In genomic region chr2:147275943-147276342, GRCh38 we compare ENCODE assay signal across 15 cellular contexts.
DNase-seq lines count a peak whose midpoint lies in the region; ATAC-seq and TF ChIP-seq lines count a peak whose summit lies in the region.
"Had no signal": no experiment of that assay in that cellular context is flagged by ENCODE, and none has a peak within 500 bp of the region (broad histone marks: within the 10 kb centered on the region; RNA-seq: fewer than 3 reads in every experiment).

No MANE protein-coding gene starts in this region.

- no peak overlapping the region for H4K5ac ChIP-seq in H9 (ENCODE audit: insufficient read length, low read depth, low read length)

- no peak overlapping the region for H2BK15ac ChIP-seq in H9 (ENCODE audit: low read depth, low read length)

- no peak overlapping the region for H2BK20ac ChIP-seq in H9 (ENCODE audit: low read depth, low read length, poor library complexity, severe bottlenecking)

- H3K27me3 ChIP-seq in Caco-2 (replicated peaks; ENCODE audit: control insufficient read depth, insufficient read depth, low read length) (no peaks in the 10 kb centered on the region), H9 (ENCODE audit: insufficient read depth, low read length) (no peaks in the 10 kb centered on the region), SJCRH30 (no peaks in the 10 kb centered on the region), iPS DF 6.9 (ENCODE audit: control insufficient read depth, insufficient read depth, low read length) (no peaks in the 10 kb centered on the region)
- H3K27me3 ChIP-seq: sigmoid colon had no signal

- H3K14ac ChIP-seq in H9 (ENCODE audit: insufficient read depth, low read length) = no peak overlapping the region

- H3K9me3 ChIP-seq in Caco-2 (peaks cover 19% of the 10 kb centered on the region), H9 (ENCODE audit: control insufficient read depth, low read depth, low read length) (no peaks in the 10 kb centered on the region), SJCRH30 (replicated peaks) (no peaks in the 10 kb centered on the region), iPS DF 6.9 (ENCODE audit: control insufficient read depth, insufficient read depth, low read length) (no peaks in the 10 kb centered on the region)
- H3K9me3 ChIP-seq: sigmoid colon had no signal

- POLR2A ChIA-PET in Caco-2 (lab: Charles Lee) = no interaction called here

- H3K79me2 ChIP-seq in H9 (ENCODE audit: insufficient read depth, low read length) = no peaks in the 10 kb centered on the region

- H3K4me3 ChIP-seq in Caco-2 (ENCODE audit: low read depth, low read length) (no peak overlapping the region), SJCRH30 (no peak overlapping the region), iPS DF 6.9 (ENCODE audit: low read length) (no peak overlapping the region)
- H3K4me3 ChIP-seq: sigmoid colon had no signal

- H3K79me1 ChIP-seq in H9 (ENCODE audit: insufficient read depth, low read depth, low read length, poor library complexity, severe bottlenecking) = no peaks in the 10 kb centered on the region

- H3K27me3 Mint-ChIP-seq in Caco-2 (ENCODE audit: insufficient read depth, unreplicated experiment) (no peaks in the 10 kb centered on the region), H9 (ENCODE audit: low read depth) (no peaks in the 10 kb centered on the region)
- H3K27me3 Mint-ChIP-seq: CD4-positive, alpha-beta T cell had no signal

- H3K56ac ChIP-seq in H9 (ENCODE audit: insufficient read length, low read depth, low read length) = no peak overlapping the region

- no peak overlapping the region for H4K91ac ChIP-seq in H9 (ENCODE audit: insufficient read length, low read depth, low read length)

- H3K9me3 Mint-ChIP-seq in Caco-2 (ENCODE audit: unreplicated experiment) (peaks cover 39% of the 10 kb centered on the region), H9 (no peaks in the 10 kb centered on the region)

- H3K4me2 ChIP-seq in H9 (ENCODE audit: insufficient read depth, insufficient read length, low read length) = no peak overlapping the region

- ATAC-seq in GM21526 (IDR thresholded peaks at IDR 0.05; ENCODE audit: low FRiP score, unreplicated experiment) (no peak), GM18502 (IDR thresholded peaks at IDR 0.05; ENCODE audit: poor library complexity, unreplicated experiment) (no peak)

- H3K4me1 ChIP-seq in Caco-2 (peaks cover 23% of the 10 kb centered on the region), H9 (ENCODE audit: insufficient read depth, low read length) (no peaks in the 10 kb centered on the region), SJCRH30 (peaks cover 19% of the 10 kb centered on the region), iPS DF 6.9 (ENCODE audit: control insufficient read depth, insufficient read depth, low read length) (no peaks in the 10 kb centered on the region)

- H3T11ph ChIP-seq in H9 (ENCODE audit: low read length) = no peak overlapping the region

- no peaks in the 10 kb centered on the region for H4K20me1 ChIP-seq in H9 (ENCODE audit: control insufficient read depth, insufficient read depth, insufficient read length)

- no peaks in the 10 kb centered on the region for H3K36me3 ChIP-seq in Caco-2 (ENCODE audit: control insufficient read depth, insufficient read depth, low read length)
- H3K36me3 ChIP-seq in SJCRH30 = no peaks in the 10 kb centered on the region
- H3K36me3 ChIP-seq in iPS DF 6.9 (ENCODE audit: control insufficient read depth, insufficient read depth, low read length) = no peaks in the 10 kb centered on the region
- H3K36me3 ChIP-seq: sigmoid colon had no signal

- no peaks in the 10 kb centered on the region for H3K23me2 ChIP-seq in H9 (ENCODE audit: insufficient read length, low read depth, low read length, poor library complexity, severe bottlenecking)

- H2BK120ac ChIP-seq in H9 (ENCODE audit: low read depth, low read length, poor library complexity, severe bottlenecking) = no peak overlapping the region

- CTCF ChIA-PET in Caco-2 (lab: Charles Lee) = no interaction called here

- no peak overlapping the region for H2BK5ac ChIP-seq in H9 (ENCODE audit: insufficient read length, low read length)

- peak in 1 of 2 experiments; percentile 31 for TF ChIP-seq CTCF in Caco-2 (IDR thresholded peaks at IDR 0.05; ENCODE audit: insufficient read depth in 1 of 2, low read depth in 1 of 2, low read length in 1 of 2, severe bottlenecking in 1 of 2, unreplicated experiment in 1 of 2)
- peak; percentile 62 for TF ChIP-seq CTCF in H9 (conservative IDR thresholded peaks at IDR 0.05)

- H2AFZ ChIP-seq in H9 (ENCODE audit: low read length) = no peak overlapping the region

- no peak overlapping the region for H3K4ac ChIP-seq in H9 (ENCODE audit: low read depth, low read length)

- no CpG with 5 or more reads among the region's 6 CpGs for WGBS in H9 (ENCODE audit: extremely low coverage, insufficient read length, low lambda C conversion rate)
- no CpG with 5 or more reads among the region's 6 CpGs for WGBS in iPS DF 6.9 (ENCODE audit: insufficient coverage, insufficient read length)

- no peak overlapping the region for H3K4me3 Mint-ChIP-seq in Caco-2 (ENCODE audit: unreplicated experiment)
- H3K4me3 Mint-ChIP-seq in H9 = no peak overlapping the region
- H3K4me3 Mint-ChIP-seq: CD4-positive, alpha-beta T cell had no signal

- BruUV-seq in Caco-2 (replicated peaks; lab: Mats Ljungman, UMichigan) = no TSS peak

- H3K18ac ChIP-seq in H9 (ENCODE audit: insufficient read length, low read depth, low read length) = no peak overlapping the region

- H3K27ac Mint-ChIP-seq in Caco-2 (ENCODE audit: unreplicated experiment) (no peak overlapping the region), H9 (no peak overlapping the region)
- H3K27ac Mint-ChIP-seq: CD4-positive, alpha-beta T cell had no signal

- no peak overlapping the region for H3K9ac ChIP-seq in H9 (ENCODE audit: extremely low read depth, insufficient read length, low read length)

- H3K36me3 Mint-ChIP-seq in Caco-2 (ENCODE audit: insufficient read depth, unreplicated experiment) = no peaks in the 10 kb centered on the region
- H3K36me3 Mint-ChIP-seq in H9 (ENCODE audit: insufficient read depth in 1 of 3, low read depth in 3 of 3) = no peaks in the 10 kb centered on the region

- H2AK5ac ChIP-seq in H9 (ENCODE audit: insufficient read length, low read length) = no peak overlapping the region

- peak; percentile 38 to 42 for DNase-seq in Caco-2
- DNase-seq in H9 = peak; percentile 49
- peak; percentile 18 to 21 for DNase-seq in SJCRH30
- DNase-seq in iPS DF 6.9 (ENCODE audit: low read depth, low spot score) = peak; percentile 7
- DNase-seq in NCI-H1694 treated with DMSO at 0.1 percent for 48 hours (lab: John Stamatoyannopoulos, UW) = no peak
- no peak for DNase-seq in T-helper 2 cell
- DNase-seq: activated CD4-positive, alpha-beta T cell treated with anti-CD3 and anti-CD28 coated beads, Interleukin-2, amount 50 U/mL, for 1 hour; activated effector memory CD4-positive, alpha-beta T cell treated with anti-CD3 and anti-CD28 coated beads, Interleukin-2, amount 50 U/mL, for 16 hours; CD4-positive, alpha-beta T cell; NCI-H1417 treated with DMSO at 0.1 percent for 48 hours; sigmoid colon; SW 1271 had no signal

- intact Hi-C loops in Caco-2 (cut with micrococcal nuclease; ENCODE audit: unreplicated experiment) = no loop called here

- H3K27ac ChIP-seq in H9 (ENCODE audit: insufficient read length, low read depth, low read length) (no peak overlapping the region), SJCRH30 (no peak overlapping the region), iPS DF 6.9 (ENCODE audit: low read length) (no peak overlapping the region)
- H3K27ac ChIP-seq: epithelial cell of prostate, sigmoid colon had no signal

- H3K4me1 Mint-ChIP-seq in Caco-2 (ENCODE audit: low read depth, unreplicated experiment) = peaks cover 16% of the 10 kb centered on the region
- peaks cover 0 to 5% of the 10 kb centered on the region in 2 experiments; a peak in 1 of 4 replicates for H3K4me1 Mint-ChIP-seq in H9

- H3K23ac ChIP-seq in H9 (ENCODE audit: insufficient read length, low read depth, low read length) = no peak overlapping the region

- no peak overlapping the region for H4K8ac ChIP-seq in H9 (replicated peaks; ENCODE audit: insufficient read length, low read depth, low read length)

- H2BK12ac ChIP-seq in H9 (ENCODE audit: insufficient read length, low read depth, low read length) = no peak overlapping the region

Comparison
In these comparisons a context has a peak if more than half of its experiments do, and no peak if none do; other contexts are left out.
1. DNase-seq: peak in Caco-2 (2 of 2), H9 (single experiment), SJCRH30 (2 of 2) and iPS DF 6.9 (single experiment); none in NCI-H1694 treated with DMSO at 0.1 percent for 48 hours (single experiment) and T-helper 2 cell (0 of 5).